In genomic region chr2:104340879-104341812, GRCh38 we compare ENCODE assay signal across 18 cellular contexts.
"Had no signal": no experiment of that assay in that cellular context is flagged by ENCODE, and none has a peak within 500 bp of the region (broad histone marks: within the 10 kb centered on the region; RNA-seq: fewer than 3 reads in every experiment).

No MANE protein-coding gene starts in this region.

- H3K36me3 ChIP-seq: colonic mucosa, esophagus squamous epithelium, gastroesophageal sphincter, neutrophil, sigmoid colon, stomach, uterus had no signal

- H3K4me3 ChIP-seq: colonic mucosa, esophagus squamous epithelium, gastroesophageal sphincter, sigmoid colon, skin epidermis, stomach, uterus had no signal

- H3K27me3 ChIP-seq: colonic mucosa, esophagus squamous epithelium, gastroesophageal sphincter, neutrophil, sigmoid colon, stomach, uterus had no signal

- H3K9me3 ChIP-seq: colonic mucosa, esophagus squamous epithelium, gastroesophageal sphincter, neutrophil, sigmoid colon, stomach, uterus had no signal

- H3K4me1 ChIP-seq: colonic mucosa, esophagus squamous epithelium, gastroesophageal sphincter, sigmoid colon, stomach, uterus had no signal

- H3K27ac ChIP-seq: colonic mucosa, esophagus squamous epithelium, gastroesophageal sphincter, neutrophil, sigmoid colon, skin epidermis, stomach, uterus had no signal

- DNase-seq: colonic mucosa; dermis blood vessel endothelial cell; esophagus squamous epithelium; foreskin fibroblast; glutamatergic neuron; islet precursor cell; mesendoderm; naive B cell; sigmoid colon; stimulated activated CD4-positive, alpha-beta T cell treated with anti-CD3 and anti-CD28 coated beads, Interleukin-2, amount 100 ng/mL, for 24 hours; stimulated activated naive CD4-positive, alpha-beta T cell; stomach; trophoblast cell; uterus had no signal

- ATAC-seq: gastroesophageal sphincter, left lobe of liver had no signal
